19 cellular contexts compared by ENCODE assay signal in genomic region chr7:25758559-25758958, GRCh38.
A peak's percentile ranks its signal among the peaks of the same experiment; 100 is the strongest.
DNase-seq lines count a peak whose midpoint lies in the region; ATAC-seq and TF ChIP-seq lines count a peak whose summit lies in the region.
"Had no signal": no experiment of that assay in that cellular context is flagged by ENCODE, and none has a peak within 500 bp of the region (broad histone marks: within the 10 kb centered on the region; RNA-seq: fewer than 3 reads in every experiment).

No MANE protein-coding gene starts in this region.

- H3K4me3 Mint-ChIP-seq in T-helper 17 cell = no peak overlapping the region
- H3K4me3 Mint-ChIP-seq: mesothelial cell of epicardium; neural progenitor cell; stimulated activated naive B cell treated with anti-CD40 and anti-IgM and Interleukin-4, amounts not matched to agents 10 μg/mL and 1 μg/mL and 100 μg/mL, for 72 hours had no signal

- POLR2A ChIA-PET in A673 (lab: Charles Lee; ENCODE audit: low non-redundant PET) = no interaction called here

- no peaks in the 10 kb centered on the region for H3K4me1 ChIP-seq in A673 (ENCODE audit: insufficient read depth, low read length, poor library complexity, severe bottlenecking)
- H3K4me1 ChIP-seq: BLaER1 had no signal

- ATAC-seq in T-helper 17 cell = no peak
- ATAC-seq: stimulated activated naive B cell treated with anti-CD40 and anti-IgM and Interleukin-4, amounts not matched to agents 10 μg/mL and 1 μg/mL and 100 μg/mL, for 72 hours had no signal

- H3K27ac Mint-ChIP-seq in T-helper 17 cell = no peak overlapping the region
- H3K27ac Mint-ChIP-seq: mesothelial cell of epicardium; neural progenitor cell; stimulated activated naive B cell treated with anti-CD40 and anti-IgM and Interleukin-4, amounts not matched to agents 10 μg/mL and 1 μg/mL and 100 μg/mL, for 72 hours had no signal

- TF ChIP-seq CTCF in A673 (conservative IDR thresholded peaks at IDR 0.05; ENCODE audit: low read depth, low read length) = no peak

- H3K27ac ChIP-seq in A673 (ENCODE audit: low read depth, low read length, poor library complexity, severe bottlenecking) (no peak overlapping the region), epithelial cell of prostate (no peak overlapping the region)
- H3K27ac ChIP-seq: BLaER1, GM23248, neural progenitor cell, thyroid gland had no signal

- H3K4me1 Mint-ChIP-seq in T-helper 17 cell = no peaks in the 10 kb centered on the region
- H3K4me1 Mint-ChIP-seq: stimulated activated naive B cell treated with anti-CD40 and anti-IgM and Interleukin-4, amounts not matched to agents 10 μg/mL and 1 μg/mL and 100 μg/mL, for 72 hours had no signal

- no peaks in the 10 kb centered on the region for H3K36me3 ChIP-seq in A673 (ENCODE audit: insufficient read depth, low read length, poor library complexity, severe bottlenecking)
- no peaks in the 10 kb centered on the region for H3K36me3 ChIP-seq in H7 (replicated peaks; ENCODE audit: control insufficient read depth, insufficient read depth, low read length)
- H3K36me3 ChIP-seq: BLaER1, MG63, neural progenitor cell, thyroid gland had no signal

- DNase-seq in A673 (ENCODE audit: low spot score) (peak; percentile 12), NCI-H1417 (lab: John Stamatoyannopoulos, UW) (peak; percentile 54 to 91 (median 90)), NCI-H345 treated with DMSO at 0.1 percent for 48 hours (lab: John Stamatoyannopoulos, UW; ENCODE audit: unreplicated experiment) (peak; percentile 73), epithelial cell of prostate (ENCODE audit: low read depth, low spot score) (peak; percentile 8), T-helper 17 cell (no peak), NCI-H2081 (lab: John Stamatoyannopoulos, UW) (no peak), DMS114 treated with DMSO at 0.1 percent for 48 hours (lab: John Stamatoyannopoulos, UW; ENCODE audit: unreplicated experiment) (no peak), H7 (no peak)
- DNase-seq: aorta; GM23248; IMR-90; MG63; Right ventricle myocardium superior; stimulated activated CD4-positive, alpha-beta T cell treated with anti-CD3 and anti-CD28 coated beads, Interleukin-15, amount 100 ng/mL, for 24 hours; stimulated activated naive B cell treated with anti-CD40 and anti-IgM and Interleukin-4, amounts not matched to agents 10 μg/mL and 1 μg/mL and 100 μg/mL, for 72 hours; thyroid gland had no signal

- H3K27me3 ChIP-seq in A673 (replicated peaks; ENCODE audit: insufficient read depth, low read depth, low read length, poor library complexity) = peaks cover 8% of the 10 kb centered on the region
- no peaks in the 10 kb centered on the region for H3K27me3 ChIP-seq in H7 (ENCODE audit: control insufficient read depth, insufficient read depth, low read length)
- H3K27me3 ChIP-seq: BLaER1, MG63, neural progenitor cell, thyroid gland had no signal

- intact Hi-C loops in A673 (cut with micrococcal nuclease; ENCODE audit: unreplicated experiment) = no loop called here

- H3K9me3 ChIP-seq in A673 (ENCODE audit: low read depth, low read length, poor library complexity, severe bottlenecking) = no peaks in the 10 kb centered on the region
- H3K9me3 ChIP-seq in T-helper 17 cell (ENCODE audit: control insufficient read depth, low read length, poor library complexity, severe bottlenecking) = no peaks in the 10 kb centered on the region
- H3K9me3 ChIP-seq: BLaER1, MG63, thyroid gland had no signal

- CTCF ChIA-PET in A673 (lab: Charles Lee) = no interaction called here

- H3K4me3 ChIP-seq in A673 (ENCODE audit: low read depth, low read length, poor library complexity, severe bottlenecking) (no peak overlapping the region), H7 (ENCODE audit: insufficient read depth, low read depth, low read length) (no peak overlapping the region)
- H3K4me3 ChIP-seq: BLaER1, GM23248, MG63, neural progenitor cell, thyroid gland had no signal

- H3K27me3 Mint-ChIP-seq in T-helper 17 cell = peaks cover 47% of the 10 kb centered on the region

- no TSS peak for BruUV-seq in A673 (replicated peaks; lab: Mats Ljungman, UMichigan)

- H3K36me3 Mint-ChIP-seq in T-helper 17 cell (ENCODE audit: low read depth) = no peaks in the 10 kb centered on the region
- H3K36me3 Mint-ChIP-seq: mesothelial cell of epicardium; stimulated activated naive B cell treated with anti-CD40 and anti-IgM and Interleukin-4, amounts not matched to agents 10 μg/mL and 1 μg/mL and 100 μg/mL, for 72 hours had no signal

Comparison
In these comparisons a context has a peak if more than half of its experiments do, and no peak if none do; other contexts are left out.
1. DNase-seq: peak in A673 (single experiment), NCI-H1417 (3 of 3), NCI-H345 treated with DMSO at 0.1 percent for 48 hours (single experiment) and epithelial cell of prostate (single experiment); none in T-helper 17 cell (0 of 3), NCI-H2081 (0 of 2), DMS114 treated with DMSO at 0.1 percent for 48 hours (single experiment) and H7 (single experiment).